Comparison of ENCODE assay signal across 1 cellular context in genomic region chr2:144484201-144484948, GRCh38.
TF ChIP-seq lines count a peak whose summit lies in the region.

No MANE protein-coding gene starts in this region.

TF ChIP-seq in SK-N-SH treated with all-trans-retinoic acid at 6 μM for 48 hours, 23 proteins besides CTCF, POLR2A, EP300 and RAD21 (continued from another document):
- TF ChIP-seq POU6F1 (CRISPR knock-in tag; IDR thresholded peaks at IDR 0.05; ENCODE audit: borderline replicate concordance, low read depth) (no peak), ZNF565 (CRISPR knock-in tag; conservative IDR thresholded peaks at IDR 0.05; ENCODE audit: low read depth) (no peak), RARB (CRISPR knock-in tag; IDR thresholded peaks at IDR 0.05) (no peak), ESRRG (CRISPR knock-in tag; IDR thresholded peaks at IDR 0.05) (no peak), ARNTL (CRISPR knock-in tag; IDR thresholded peaks at IDR 0.05; ENCODE audit: borderline replicate concordance, low read depth) (no peak)
